Comparison of ENCODE assay signal across 12 cellular contexts in genomic region chr4:128663325-128663724, GRCh38.
DNase-seq lines count a peak whose midpoint lies in the region; ATAC-seq, FAIRE-seq and TF ChIP-seq lines count a peak whose summit lies in the region.
"Had no signal": no experiment of that assay in that cellular context is flagged by ENCODE, and none has a peak within 500 bp of the region (broad histone marks: within the 10 kb centered on the region; RNA-seq: fewer than 3 reads in every experiment).

No MANE protein-coding gene starts in this region.

- no TSS peak for BruUV-seq in K562 (replicated peaks; lab: Mats Ljungman, UMichigan)

- no peak overlapping the region for H3K4me3 Mint-ChIP-seq in endothelial cell (ENCODE audit: unreplicated experiment)

- intact Hi-C loops in K562 (cut with micrococcal nuclease), result no loop called here

- H3K27ac ChIP-seq in K562 (ENCODE audit: extremely low read depth, low read depth, low read length) (no peak overlapping the region), gastroesophageal sphincter (no peak overlapping the region)
- H3K27ac ChIP-seq: adrenal gland, WERI-Rb-1 had no signal

- H3K27me3 ChIP-seq in K562 (ENCODE audit: control insufficient read depth in 2 of 2, insufficient read depth in 2 of 2, low read length in 2 of 2) (no peaks in the 10 kb centered on the region; a peak in 1 of 5 replicates), gastroesophageal sphincter (no peaks in the 10 kb centered on the region)
- H3K27me3 ChIP-seq: adrenal gland, thyroid gland had no signal

- no peaks in the 10 kb centered on the region for H3K79me2 ChIP-seq in K562 (ENCODE audit: control insufficient read depth, insufficient read depth, low read length)

- no peak for TF ChIP-seq EP300 in K562 (IDR thresholded peaks at IDR 0.05; ENCODE audit: low read length)
- no peak for TF ChIP-seq EP300 in gastroesophageal sphincter (IDR thresholded peaks at IDR 0.05)

- DNase-seq in GM12864 (ENCODE audit: low read depth) (peak; percentile 65), K562 (ENCODE audit: extremely low read depth in 1 of 4, low spot score in 3 of 4) (no peak), endothelial cell (ENCODE audit: low spot score) (no peak), erythroblast (lab: John Stamatoyannopoulos, UW) (no peak)
- DNase-seq in stimulated activated naive CD4-positive, alpha-beta T cell treated with Interleukin-2 at 50 U/mL for 16 hours (lab: John Stamatoyannopoulos, UW), result no peak
- DNase-seq: adrenal gland, NCI-H82, thyroid gland, WERI-Rb-1 had no signal

- H2AFZ ChIP-seq in K562 (ENCODE audit: low read depth, low read length), result no peak overlapping the region

- TF ChIP-seq RAD21 in K562 (CRISPR knock-in tag; conservative IDR thresholded peaks at IDR 0.05 in 1 of 2, IDR thresholded peaks at IDR 0.05 in 1 of 2), result no peak

- no peak overlapping the region for H3K27ac Mint-ChIP-seq in endothelial cell (ENCODE audit: unreplicated experiment)

- TF ChIP-seq CTCF in GM12864 (IDR thresholded peaks at IDR 0.05; ENCODE audit: low read depth, low read length, missing control alignments), result no peak
- TF ChIP-seq CTCF in K562 (IDR thresholded peaks at IDR 0.05 in 2 of 3, conservative IDR thresholded peaks at IDR 0.05 in 1 of 3; ENCODE audit: insufficient read depth in 2 of 3, low read depth in 1 of 3, low read length in 3 of 3), result no peak
- TF ChIP-seq CTCF in endothelial cell (IDR thresholded peaks at IDR 0.05; ENCODE audit: unreplicated experiment), result no peak
- no peak for TF ChIP-seq CTCF in gastroesophageal sphincter (IDR thresholded peaks at IDR 0.05)

- WGBS in K562 (ENCODE audit: insufficient coverage, low coverage, missing lambda C conversion rate), result 22% methylated on average over 3 of the region's 3 CpGs
- 86 to 100% methylated on average over 2 of the region's 3 CpGs for WGBS in gastroesophageal sphincter (ENCODE audit: low coverage in 1 of 2), 2 donors

- CTCF ChIA-PET in K562 (lab: Yijun Ruan, JAX; ENCODE audit: low intra/inter-chr PET ratio), result no interaction called here

- no peaks in the 10 kb centered on the region for H3K27me3 Mint-ChIP-seq in endothelial cell (ENCODE audit: unreplicated experiment)

- H3K9me1 ChIP-seq in K562 (ENCODE audit: control insufficient read depth, insufficient read depth, low read length), result no peaks in the 10 kb centered on the region

- H3K4me2 ChIP-seq in K562 (ENCODE audit: insufficient read depth, low read length), result no peak overlapping the region

- H4K20me1 ChIP-seq in K562 (replicated peaks; ENCODE audit: control insufficient read depth, insufficient read depth, low read length), result no peaks in the 10 kb centered on the region

- H3K9ac ChIP-seq in K562 (ENCODE audit: insufficient read depth in 1 of 2, low read depth in 2 of 2, low read length in 2 of 2), result no peak overlapping the region

- POLR2A ChIA-PET in K562 (lab: Yijun Ruan, JAX), result no interaction called here

- no peak for FAIRE-seq in K562 (lab: Jason Lieb, UNC)

- TF ChIP-seq POLR2A in K562 (conservative IDR thresholded peaks at IDR 0.05) (no peak), gastroesophageal sphincter (IDR thresholded peaks at IDR 0.05) (no peak), erythroblast (IDR thresholded peaks at IDR 0.05; ENCODE audit: low read length) (no peak)

- H3K36me3 Mint-ChIP-seq in endothelial cell (ENCODE audit: low read depth, unreplicated experiment), result no peaks in the 10 kb centered on the region

- H3K4me1 Mint-ChIP-seq in endothelial cell (ENCODE audit: unreplicated experiment), result no peaks in the 10 kb centered on the region

- H3K9me3 ChIP-seq in K562 (replicated peaks; ENCODE audit: control insufficient read depth, insufficient read depth, low read depth, low read length), result no peaks in the 10 kb centered on the region
- H3K9me3 ChIP-seq in gastroesophageal sphincter, result no peaks in the 10 kb centered on the region
- H3K9me3 ChIP-seq: adrenal gland, thyroid gland had no signal

- no peaks in the 10 kb centered on the region; a peak in 1 of 5 replicates for H3K4me1 ChIP-seq in K562 (replicated peaks in 1 of 2; ENCODE audit: control insufficient read depth in 2 of 2, insufficient read depth in 2 of 2, low read length in 2 of 2)
- peaks cover 19 to 44% (median 22%) of the 10 kb centered on the region in 3 donors for H3K4me1 ChIP-seq in gastroesophageal sphincter

- no peak overlapping the region for H3K4me3 ChIP-seq in GM12864 (ENCODE audit: low read depth, low read length)
- H3K4me3 ChIP-seq in K562, result no peak overlapping the region
- H3K4me3 ChIP-seq in gastroesophageal sphincter, result no peak overlapping the region
- H3K4me3 ChIP-seq: adrenal gland, thyroid gland had no signal

- in situ Hi-C loops in K562 (cut with MboI), result no loop called here

- H3K9me3 Mint-ChIP-seq in endothelial cell (ENCODE audit: unreplicated experiment), result no peaks in the 10 kb centered on the region

- ATAC-seq in GM19324 (IDR thresholded peaks at IDR 0.05; ENCODE audit: low FRiP score, unreplicated experiment), result peak; percentile 93
- peak; percentile 89 for ATAC-seq in HG03064 (IDR thresholded peaks at IDR 0.05; ENCODE audit: low read depth, unreplicated experiment)
- no peak for ATAC-seq in K562
- ATAC-seq in gastroesophageal sphincter, result no peak

- H3K36me3 ChIP-seq in K562 (ENCODE audit: control insufficient read depth, insufficient read depth, low read length) (no peaks in the 10 kb centered on the region), gastroesophageal sphincter (no peaks in the 10 kb centered on the region)
- H3K36me3 ChIP-seq: adrenal gland, thyroid gland, WERI-Rb-1 had no signal

TF ChIP-seq in K562, 482 proteins besides CTCF, POLR2A, EP300 and RAD21:
- TF ChIP-seq CHCHD3 (CRISPR knock-in tag; IDR thresholded peaks at IDR 0.05) (no peak), NFIC (IDR thresholded peaks at IDR 0.05) (peak; percentile 39; the same call in 1 of the 2 replicates)

Comparison
In these comparisons a context has a peak if more than half of its experiments do, and no peak if none do; other contexts are left out.
1. ATAC-seq: peak in GM19324 (single experiment) and HG03064 (single experiment); none in K562 (single experiment) and gastroesophageal sphincter (single experiment).